In genomic region chr13:86825410-86825809, GRCh38 we compare ENCODE assay signal across 18 cellular contexts.
A peak's percentile ranks its signal among the peaks of the same experiment; 100 is the strongest.
DNase-seq lines count a peak whose midpoint lies in the region; ATAC-seq, FAIRE-seq and TF ChIP-seq lines count a peak whose summit lies in the region.
"Had no signal": no experiment of that assay in that cellular context is flagged by ENCODE, and none has a peak within 500 bp of the region (broad histone marks: within the 10 kb centered on the region; RNA-seq: fewer than 3 reads in every experiment).

No MANE protein-coding gene starts in this region.

- H3K79me2 ChIP-seq in PC-3 (ENCODE audit: low read length) (no peaks in the 10 kb centered on the region), HepG2 (ENCODE audit: insufficient read depth, low read length) (no peaks in the 10 kb centered on the region)

- H3F3A ChIP-seq in PC-3 (ENCODE audit: low read length, unreplicated experiment) = no peaks in the 10 kb centered on the region

- ATAC-seq in PC-3 (no peak), HepG2 (peak; percentile 69), pancreas (peak; percentile 66 to 95 (median 83))

- no peak overlapping the region for H3K4me2 ChIP-seq in PC-3 (ENCODE audit: low read length)
- H3K4me2 ChIP-seq in HepG2 (ENCODE audit: low read depth, low read length) = no peak overlapping the region
- H3K4me2 ChIP-seq: BLaER1 treated with 17β-estradiol and CSF1 and Interleukin-3, amounts not matched to agents 10 nM and 100 nM had no signal

- DNase-seq in DMS53 (lab: John Stamatoyannopoulos, UW) = peak; percentile 52
- no peak for DNase-seq in PC-3
- DNase-seq in HepG2 (ENCODE audit: low spot score) = peak; percentile 1
- DNase-seq in pancreas = no peak
- no peak for DNase-seq in dermis blood vessel endothelial cell
- no peak for DNase-seq in retina
- no peak for DNase-seq in H7
- DNase-seq: ACHN; Calu3; CD4-positive, CD25-positive, alpha-beta regulatory T cell; DMS 273 treated with DMSO at 0.1 percent for 48 hours; DND-41; GDM1; GOT3 had no signal

- H3K27me3 ChIP-seq in PC-3 (ENCODE audit: low read length) = no peaks in the 10 kb centered on the region
- H3K27me3 ChIP-seq in HepG2 (ENCODE audit: control insufficient read depth in 1 of 2, insufficient read depth in 2 of 2, low read length in 2 of 2) = no peaks in the 10 kb centered on the region
- H3K27me3 ChIP-seq in pancreas = no peaks in the 10 kb centered on the region
- H3K27me3 ChIP-seq in H7 (ENCODE audit: control insufficient read depth, insufficient read depth, low read length) = no peaks in the 10 kb centered on the region
- H3K27me3 ChIP-seq: BLaER1 treated with 17β-estradiol and CSF1 and Interleukin-3, amounts not matched to agents 10 nM and 100 nM had no signal

- FAIRE-seq in HepG2 (lab: Jason Lieb, UNC) = no peak
- FAIRE-seq in pancreas (lab: Jason Lieb, UNC) = no peak
- FAIRE-seq: GM12892, GM19239 had no signal

- H3K4me3 ChIP-seq in PC-3 (ENCODE audit: low read length) (no peak overlapping the region), HepG2 (replicated peaks in 1 of 3; ENCODE audit: insufficient read depth in 1 of 3, low read depth in 2 of 3, low read length in 3 of 3) (no peak overlapping the region), pancreas (no peak overlapping the region), H7 (ENCODE audit: insufficient read depth, low read depth, low read length) (no peak overlapping the region)
- H3K4me3 ChIP-seq: BLaER1 treated with 17β-estradiol and CSF1 and Interleukin-3, amounts not matched to agents 10 nM and 100 nM; HAP-1 had no signal

- in situ Hi-C loops in HepG2 (cut with HindIII; ENCODE audit: extremely low pct_ligation_motif_present, low pct_unique_long_range_greater_than_20kb) = no loop called here

- no peaks in the 10 kb centered on the region for H3K9me2 ChIP-seq in PC-3 (replicated peaks; ENCODE audit: low read length)

- CTCF ChIA-PET in PC-3 (lab: Charles Lee) = no interaction called here
- CTCF ChIA-PET in HepG2 (lab: Yijun Ruan, JAX; ENCODE audit: low intra/inter-chr PET ratio, low total read pairs) = no interaction called here

- TF ChIP-seq POLR2A in HepG2 (IDR thresholded peaks at IDR 0.05; ENCODE audit: insufficient read depth in 1 of 2, low read depth in 2 of 2, low read length in 2 of 2) = no peak

- H3K9me3 ChIP-seq in PC-3 (ENCODE audit: low read length) = no peaks in the 10 kb centered on the region
- H3K9me3 ChIP-seq in HepG2 (ENCODE audit: low read length) = no peaks in the 10 kb centered on the region
- H3K9me3 ChIP-seq in pancreas = no peaks in the 10 kb centered on the region
- H3K9me3 ChIP-seq: BLaER1 treated with 17β-estradiol and CSF1 and Interleukin-3, amounts not matched to agents 10 nM and 100 nM; HAP-1 had no signal

- H3K36me3 ChIP-seq in PC-3 (ENCODE audit: low read depth, low read length) (no peaks in the 10 kb centered on the region), HepG2 (replicated peaks in 1 of 2; ENCODE audit: control insufficient read depth in 1 of 2, insufficient read depth in 2 of 2, low read length in 2 of 2) (no peaks in the 10 kb centered on the region), pancreas (no peaks in the 10 kb centered on the region), H7 (replicated peaks; ENCODE audit: control insufficient read depth, insufficient read depth, low read length) (no peaks in the 10 kb centered on the region)
- H3K36me3 ChIP-seq: BLaER1 treated with 17β-estradiol and CSF1 and Interleukin-3, amounts not matched to agents 10 nM and 100 nM; HAP-1 had no signal

- no peak for TF ChIP-seq RAD21 in HepG2 (CRISPR knock-in tag; IDR thresholded peaks at IDR 0.05)

- H2AFZ ChIP-seq in PC-3 (ENCODE audit: low read length) (no peak overlapping the region), HepG2 (ENCODE audit: low read length) (no peak overlapping the region)

- TF ChIP-seq EP300 in HepG2 (IDR thresholded peaks at IDR 0.05; ENCODE audit: low read depth in 2 of 2, low read length in 2 of 2) = no peak
- no peak for TF ChIP-seq EP300 in HepG2 (CRISPR knock-in tag; IDR thresholded peaks at IDR 0.05; ENCODE audit: borderline replicate concordance)

- H4K20me1 ChIP-seq in PC-3 (ENCODE audit: low read length) = no peaks in the 10 kb centered on the region
- no peaks in the 10 kb centered on the region for H4K20me1 ChIP-seq in HepG2 (ENCODE audit: insufficient read depth, low read length)
- H4K20me1 ChIP-seq: BLaER1 treated with 17β-estradiol and CSF1 and Interleukin-3, amounts not matched to agents 10 nM and 100 nM had no signal

- intact Hi-C loops in PC-3 (cut with micrococcal nuclease) = no loop called here
- intact Hi-C loops in HepG2 (cut with micrococcal nuclease; ENCODE audit: unreplicated experiment) = no loop called here
- intact Hi-C loops in pancreas (cut with DNase I) = no loop called here

- H3K9ac ChIP-seq in PC-3 (ENCODE audit: low read length) (no peak overlapping the region), HepG2 (ENCODE audit: insufficient read depth, low read depth, low read length) (no peak overlapping the region)
- H3K9ac ChIP-seq: BLaER1 treated with 17β-estradiol and CSF1 and Interleukin-3, amounts not matched to agents 10 nM and 100 nM had no signal

- H3K27ac ChIP-seq in PC-3 (ENCODE audit: low read length) (peak overlapping the region; percentile 56), HepG2 (ENCODE audit: extremely low read length, insufficient read depth, low read length) (no peak overlapping the region), pancreas (no peak overlapping the region)
- H3K27ac ChIP-seq: BLaER1 treated with 17β-estradiol and CSF1 and Interleukin-3, amounts not matched to agents 10 nM and 100 nM had no signal

- H3K4me1 ChIP-seq in PC-3 (ENCODE audit: insufficient read depth, low read length) (peaks cover 8% of the 10 kb centered on the region; the same call in 1 of the 2 replicates), HepG2 (ENCODE audit: insufficient read depth, low read length) (no peaks in the 10 kb centered on the region), pancreas (peaks cover 0 to 15% (median 0%) of the 10 kb centered on the region in 3 donors)
- H3K4me1 ChIP-seq: BLaER1 treated with 17β-estradiol and CSF1 and Interleukin-3, amounts not matched to agents 10 nM and 100 nM; HAP-1 had no signal

- no peak for TF ChIP-seq CTCF in PC-3 (conservative IDR thresholded peaks at IDR 0.05; ENCODE audit: low read depth, low read length)
- no peak for TF ChIP-seq CTCF in HepG2 (CRISPR knock-in tag; IDR thresholded peaks at IDR 0.05)
- no peak for TF ChIP-seq CTCF in pancreas (IDR thresholded peaks at IDR 0.05)

- WGBS in HepG2 (ENCODE audit: low lambda C conversion rate) = 0% methylated on average over 1 of the region's 1 CpG
- WGBS in pancreas, 2 donors = 10 to 14% methylated on average over 1 of the region's 1 CpG

- BruUV-seq in PC-3 (replicated peaks; lab: Mats Ljungman, UMichigan) (no TSS peak), HepG2 (replicated peaks; lab: Mats Ljungman, UMichigan) (no TSS peak)

- POLR2A ChIA-PET in PC-3 (lab: Charles Lee; ENCODE audit: unreplicated experiment) (no interaction called here), HepG2 (lab: Yijun Ruan, JAX) (no interaction called here)

TF ChIP-seq in HepG2, 621 proteins besides CTCF, POLR2A, EP300 and RAD21:
- TF ChIP-seq ZNF335 (CRISPR knock-in tag; IDR thresholded peaks at IDR 0.05) (0 out of 2 replicates have a peak, but pooled peaks have one; percentile 58), ZEB1 (IDR thresholded peaks at IDR 0.05; ENCODE audit: insufficient replicate concordance, low read depth) (no peak)

Comparison
In these comparisons a context has a peak if more than half of its experiments do, and no peak if none do; other contexts are left out.
1. DNase-seq: peak in DMS53 (single experiment) and HepG2 (single experiment); none in PC-3 (single experiment), pancreas (0 of 6), dermis blood vessel endothelial cell (single experiment), retina (single experiment) and H7 (single experiment).